9 cellular contexts compared by ENCODE assay signal in the genomic region with DNA sequence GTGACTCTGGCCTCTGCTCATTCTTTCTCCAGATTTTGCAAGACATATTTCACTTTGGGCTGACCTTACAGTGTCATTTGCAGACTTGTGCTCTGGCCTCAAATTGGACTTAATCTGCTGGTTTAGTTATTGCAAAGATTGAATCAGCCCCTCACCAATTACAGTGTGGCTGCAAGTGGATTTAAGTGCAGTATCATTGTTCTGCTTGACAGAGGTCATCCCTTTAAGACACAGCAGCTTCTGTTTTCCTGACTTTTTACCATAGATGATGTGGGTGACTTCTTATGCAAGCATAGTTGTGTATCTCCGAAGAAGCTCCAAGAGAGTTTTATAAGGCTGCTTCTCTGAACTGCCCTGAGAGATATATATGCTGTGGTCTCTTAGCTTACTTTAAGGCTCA. TPM values are rescaled to one million over a fixed set of nuclear protein-coding genes. Genes with fewer than 3 reads are reported as not detected.
DNase-seq lines count a peak whose midpoint lies in the region; ATAC-seq and TF ChIP-seq lines count a peak whose summit lies in the region.
"Had no signal": no experiment of that assay in that cellular context is flagged by ENCODE, and none has a peak within 500 bp of the region (broad histone marks: within the 10 kb centered on the region; RNA-seq: fewer than 3 reads in every experiment).

No MANE protein-coding gene starts in this region.

- TF ChIP-seq CTCF in Panc1 (IDR thresholded peaks at IDR 0.05) (no peak), endodermal cell (conservative IDR thresholded peaks at IDR 0.05) (no peak), parathyroid adenoma (IDR thresholded peaks at IDR 0.05) (no peak)

- H3K27me3 ChIP-seq in Panc1 (ENCODE audit: control insufficient read depth, insufficient read depth, low read length): no peaks in the 10 kb centered on the region
- H3K27me3 ChIP-seq in endodermal cell (ENCODE audit: control insufficient read depth, insufficient read depth, low read length, poor library complexity, severe bottlenecking): peaks cover 21% of the 10 kb centered on the region
- H3K27me3 ChIP-seq in parathyroid adenoma (ENCODE audit: control insufficient read depth, insufficient read depth, low read length): no peaks in the 10 kb centered on the region

- peak overlapping the region; percentile 90 for H3K4me2 ChIP-seq in parathyroid adenoma (ENCODE audit: low read length)

- H3K4me3 ChIP-seq in Panc1 (ENCODE audit: low read depth in 2 of 2, low read length in 2 of 2): peak overlapping the region; percentile 70 to 92
- peak overlapping the region; percentile 86 for H3K4me3 ChIP-seq in endodermal cell (ENCODE audit: low read length)
- H3K4me3 ChIP-seq in parathyroid adenoma (ENCODE audit: low read depth, low read length): peak overlapping the region; percentile 98

- H3K36me3 ChIP-seq in Panc1 (ENCODE audit: control insufficient read depth, insufficient read depth, low read length) (peaks cover 2% of the 10 kb centered on the region; the same call in 1 of the 2 replicates), endodermal cell (ENCODE audit: control insufficient read depth, insufficient read depth, low read length) (peaks cover 4% of the 10 kb centered on the region), parathyroid adenoma (ENCODE audit: control insufficient read depth, insufficient read depth, low read length) (no peaks in the 10 kb centered on the region)

- peaks cover 17% of the 10 kb centered on the region for H3K27me3 Mint-ChIP-seq in endodermal cell (ENCODE audit: insufficient read depth)
- H3K27me3 Mint-ChIP-seq: stimulated activated naive B cell treated with anti-CD40 and anti-IgM and Interleukin-4, amounts not matched to agents 10 μg/mL and 1 μg/mL and 100 μg/mL, for 72 hours had no signal

- H3K27ac Mint-ChIP-seq in endodermal cell: no peak overlapping the region
- H3K27ac Mint-ChIP-seq: stimulated activated naive B cell treated with anti-CD40 and anti-IgM and Interleukin-4, amounts not matched to agents 10 μg/mL and 1 μg/mL and 100 μg/mL, for 72 hours had no signal

- no peak overlapping the region for H3K9ac ChIP-seq in endodermal cell (ENCODE audit: extremely low read depth, low read length, poor library complexity, severe bottlenecking)
- H3K9ac ChIP-seq in parathyroid adenoma: no peak overlapping the region

- peaks cover 3% of the 10 kb centered on the region for H3K79me2 ChIP-seq in parathyroid adenoma

- no peak overlapping the region for H2AFZ ChIP-seq in parathyroid adenoma

- H3K4me1 ChIP-seq in Panc1 (ENCODE audit: control insufficient read depth, insufficient read depth, low read length) (peaks cover 36% of the 10 kb centered on the region), endodermal cell (ENCODE audit: control insufficient read depth, insufficient read depth, low read length) (peaks cover 5% of the 10 kb centered on the region), parathyroid adenoma (peaks cover 25% of the 10 kb centered on the region)

- in situ Hi-C loops in Panc1 (cut with HindIII; ENCODE audit: low pct_unique_long_range_greater_than_20kb, low sequenced_read_pairs): no loop called here

- no peaks in the 10 kb centered on the region for H3K9me3 ChIP-seq in Panc1 (ENCODE audit: control insufficient read depth, insufficient read depth, low read depth, low read length)
- H3K9me3 ChIP-seq in endodermal cell (ENCODE audit: control insufficient read depth, low read length): no peaks in the 10 kb centered on the region
- no peaks in the 10 kb centered on the region for H3K9me3 ChIP-seq in parathyroid adenoma (ENCODE audit: control insufficient read depth, low read length)

- CTCF ChIA-PET in Panc1 (lab: Charles Lee): interaction anchor here (0.5 kb wide), 1 partner anchor 555 kb away, joined by 5 read pairs; no protein-coding TSS in a partner anchor

- H3K36me3 Mint-ChIP-seq in endodermal cell (ENCODE audit: low read depth): peaks cover 18% of the 10 kb centered on the region

- intact Hi-C loops in Panc1 (cut with micrococcal nuclease; ENCODE audit: unreplicated experiment): no loop called here

- H3K9me3 Mint-ChIP-seq in endodermal cell: no peaks in the 10 kb centered on the region
- H3K9me3 Mint-ChIP-seq: stimulated activated naive B cell treated with anti-CD40 and anti-IgM and Interleukin-4, amounts not matched to agents 10 μg/mL and 1 μg/mL and 100 μg/mL, for 72 hours had no signal

- no peak for ATAC-seq in Panc1
- ATAC-seq: stimulated activated naive B cell treated with anti-CD40 and anti-IgM and Interleukin-4, amounts not matched to agents 10 μg/mL and 1 μg/mL and 100 μg/mL, for 72 hours had no signal

- H3K27ac ChIP-seq in Panc1 (ENCODE audit: low read length) (peak overlapping the region; percentile 89), endodermal cell (ENCODE audit: low read depth, low read length) (peak overlapping the region; percentile 94), parathyroid adenoma (peak overlapping the region; percentile 92), substantia nigra (ENCODE audit: low read depth, low read length, poor library complexity, severe bottlenecking) (no peak overlapping the region)

- peak overlapping the region; percentile 89 for H3K4me3 Mint-ChIP-seq in endodermal cell

- H3K4me1 Mint-ChIP-seq in endodermal cell: peaks cover 35% of the 10 kb centered on the region

- WGBS in endodermal cell (ENCODE audit: insufficient coverage in 1 of 2, insufficient read length in 1 of 2), 2 experiments: 36 to 42% methylated on average over 1 of the region's 1 CpG

- no TSS peak for BruUV-seq in Panc1 (replicated peaks; lab: Mats Ljungman, UMichigan)

- POLR2A ChIA-PET in Panc1 (lab: Charles Lee): no interaction called here

- DNase-seq in EL (peak; percentile 11), Panc1 (ENCODE audit: low read depth, low spot score) (no peak), endodermal cell (no peak), ecto neural progenitor cell (ENCODE audit: low spot score) (no peak), RKO (ENCODE audit: low spot score) (no peak), substantia nigra (lab: John Stamatoyannopoulos, UW) (no peak)
- DNase-seq in stimulated activated CD4-positive, alpha-beta T cell treated with anti-CD3 and anti-CD28 coated beads, Interleukin-4, amount 100 ng/mL, for 1 hour: no peak
- DNase-seq: stimulated activated naive B cell treated with anti-CD40 and anti-IgM and Interleukin-4, amounts not matched to agents 10 μg/mL and 1 μg/mL and 100 μg/mL, for 72 hours had no signal

RNA-seq across cellular contexts. Expression of gene TRIB2, which starts 3.4 kb away (rescaled TPM):
- total RNA-seq in Panc1 (2021; ENCODE audit: unreplicated experiment) (43.2 TPM), endodermal cell (10 to 100 TPM; 23.8 to 29.8 TPM)
- 34.8 TPM for polyA plus RNA-seq in Panc1 (2012; ENCODE audit: insufficient read length)
- polyA plus RNA-seq in endodermal cell (2013, experiment 1 of 2): 91.6 TPM
- polyA plus RNA-seq in endodermal cell (2013, experiment 2 of 2): 87.1 TPM
